In the genomic region with DNA sequence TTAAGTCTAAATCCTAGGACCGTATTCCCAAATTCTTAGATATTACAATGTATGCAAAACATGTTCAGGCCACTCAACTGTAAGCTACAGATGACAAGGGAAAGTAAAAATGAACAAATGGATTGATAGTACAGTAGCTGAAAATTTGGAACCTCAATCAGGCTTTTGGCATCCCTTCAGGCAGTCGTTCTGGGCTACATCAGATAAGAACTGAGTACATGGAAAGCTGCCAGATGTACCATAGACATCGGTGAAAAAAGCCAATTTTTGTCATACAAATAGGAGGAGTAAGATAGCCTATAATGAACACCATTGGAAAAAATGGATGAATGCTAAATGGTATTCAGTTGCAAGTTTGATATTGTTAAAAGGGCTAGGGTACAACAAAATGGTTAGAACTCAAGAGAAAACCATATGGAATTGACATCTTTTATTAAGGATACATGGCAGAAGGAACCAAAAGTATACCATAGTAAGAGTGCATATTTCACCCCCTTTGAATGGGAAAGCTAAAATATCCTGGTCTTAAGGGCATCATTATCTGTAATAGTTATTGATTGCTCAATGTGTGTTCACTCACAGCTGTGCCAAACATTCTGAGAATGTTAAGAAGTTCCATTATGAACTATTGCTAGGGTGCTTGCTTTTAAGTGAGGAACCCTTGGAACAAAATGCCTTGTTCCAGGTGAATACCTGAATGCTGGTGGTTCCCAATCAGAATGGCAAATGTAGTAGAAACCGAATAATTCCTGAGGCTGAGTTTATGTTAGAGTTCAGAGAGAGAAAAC, we compare ENCODE assay signal across 15 cellular contexts.
DNase-seq lines count a peak whose midpoint lies in the region; ATAC-seq lines count a peak whose summit lies in the region.
"Had no signal": no experiment of that assay in that cellular context is flagged by ENCODE, and none has a peak within 500 bp of the region (broad histone marks: within the 10 kb centered on the region; RNA-seq: fewer than 3 reads in every experiment).

No MANE protein-coding gene starts in this region.

- intact Hi-C loops in sciatic nerve (cut with DNase I), result no loop called here

- H3K4me1 Mint-ChIP-seq in activated naive CD4-positive, alpha-beta T cell treated with anti-CD3 and anti-CD28 coated beads, Interleukin-2, amount 50 U/mL, for 24 hours, result peaks cover 76% of the 10 kb centered on the region
- H3K4me1 Mint-ChIP-seq in activated naive CD4-positive, alpha-beta T cell treated with anti-CD3 and anti-CD28 coated beads, Interleukin-2, amount 10 ng/mL, durations not matched to agents 7 days and 5 days, result no peaks in the 10 kb centered on the region

- CTCF ChIA-PET in activated naive CD4-positive, alpha-beta T cell treated with anti-CD3 and anti-CD28 coated beads, Interleukin-2, amount 10 ng/mL, durations not matched to agents 7 days and 5 days (lab: Charles Lee), result no interaction called here

- ATAC-seq in sciatic nerve (peak; percentile 63), GM18519 (IDR thresholded peaks at IDR 0.05; ENCODE audit: low FRiP score, unreplicated experiment) (no peak), GM21786 (IDR thresholded peaks at IDR 0.05; ENCODE audit: unreplicated experiment) (no peak)
- ATAC-seq: stimulated activated effector memory CD8-positive, alpha-beta T cell treated with anti-CD3 and anti-CD28 coated beads, Interleukin-12 subunit alpha, Interleukin-12 subunit beta, amount 100 ng/mL, for 72 hours; T-helper 17 cell had no signal

- DNase-seq in activated naive CD4-positive, alpha-beta T cell treated with anti-CD3 and anti-CD28 coated beads, Interleukin-2, amount 10 ng/mL, durations not matched to agents 7 days and 5 days, result no peak
- DNase-seq in NCI-H69 (lab: John Stamatoyannopoulos, UW) (peak; percentile 39), dermis microvascular lymphatic vessel endothelial cell (ENCODE audit: low read depth in 2 of 2) (peak; percentile 34 to 63), sciatic nerve (ENCODE audit: low spot score) (no peak), DMS153 treated with DMSO at 0.1 percent for 48 hours (lab: John Stamatoyannopoulos, UW; ENCODE audit: unreplicated experiment) (no peak)
- DNase-seq: activated CD4-positive, alpha-beta T cell treated with anti-CD3 and anti-CD28 coated beads, Interleukin-2, amount 10 ng/mL, durations not matched to agents 7 days and 5 days; COR-L47; KBM-7; stimulated activated CD4-positive, alpha-beta T cell treated with anti-CD3 and anti-CD28 coated beads, Interleukin-2, amount 100 ng/mL, for 48 hours; T-helper 17 cell had no signal

- H3K4me3 Mint-ChIP-seq in activated naive CD4-positive, alpha-beta T cell treated with anti-CD3 and anti-CD28 coated beads, Interleukin-2, amount 50 U/mL, for 24 hours, result no peak overlapping the region
- H3K4me3 Mint-ChIP-seq in activated naive CD4-positive, alpha-beta T cell treated with anti-CD3 and anti-CD28 coated beads, Interleukin-2, amount 10 ng/mL, durations not matched to agents 7 days and 5 days, result no peak overlapping the region
- H3K4me3 Mint-ChIP-seq: activated CD4-positive, alpha-beta T cell treated with anti-CD3 and anti-CD28 coated beads, Interleukin-2, amount 10 ng/mL, durations not matched to agents 7 days and 5 days; activated T-helper 1 cell treated with anti-CD3 and anti-CD28 coated beads, Interleukin-12 subunit alpha, Interleukin-12 subunit beta, Interleukin-2, Interleukin-4 antibody, amounts not matched to agents 30 ng/mL and 10 ng/mL and 1 ng/mL, durations not matched to agents 14 hours and 24 hours and 36 hours; stimulated activated effector memory CD8-positive, alpha-beta T cell treated with anti-CD3 and anti-CD28 coated beads, Interleukin-12 subunit alpha, Interleukin-12 subunit beta, amount 100 ng/mL, for 72 hours; T-helper 17 cell had no signal

- peak overlapping the region; percentile 61 for H3K27ac Mint-ChIP-seq in activated naive CD4-positive, alpha-beta T cell treated with anti-CD3 and anti-CD28 coated beads, Interleukin-2, amount 50 U/mL, for 24 hours
- no peak overlapping the region for H3K27ac Mint-ChIP-seq in activated naive CD4-positive, alpha-beta T cell treated with anti-CD3 and anti-CD28 coated beads, Interleukin-2, amount 10 ng/mL, durations not matched to agents 7 days and 5 days
- H3K27ac Mint-ChIP-seq: activated CD4-positive, alpha-beta T cell treated with anti-CD3 and anti-CD28 coated beads, Interleukin-2, amount 10 ng/mL, durations not matched to agents 7 days and 5 days; activated T-helper 1 cell treated with anti-CD3 and anti-CD28 coated beads, Interleukin-12 subunit alpha, Interleukin-12 subunit beta, Interleukin-2, Interleukin-4 antibody, amounts not matched to agents 30 ng/mL and 10 ng/mL and 1 ng/mL, durations not matched to agents 14 hours and 24 hours and 36 hours; stimulated activated effector memory CD8-positive, alpha-beta T cell treated with anti-CD3 and anti-CD28 coated beads, Interleukin-12 subunit alpha, Interleukin-12 subunit beta, amount 100 ng/mL, for 72 hours; T-helper 17 cell had no signal

- peaks cover 15% of the 10 kb centered on the region for H3K36me3 Mint-ChIP-seq in activated naive CD4-positive, alpha-beta T cell treated with anti-CD3 and anti-CD28 coated beads, Interleukin-2, amount 50 U/mL, for 24 hours
- H3K36me3 Mint-ChIP-seq in activated naive CD4-positive, alpha-beta T cell treated with anti-CD3 and anti-CD28 coated beads, Interleukin-2, amount 10 ng/mL, durations not matched to agents 7 days and 5 days, result peaks cover 24% of the 10 kb centered on the region

- H3K27me3 Mint-ChIP-seq in activated naive CD4-positive, alpha-beta T cell treated with anti-CD3 and anti-CD28 coated beads, Interleukin-2, amount 50 U/mL, for 24 hours, result no peaks in the 10 kb centered on the region
- no peaks in the 10 kb centered on the region for H3K27me3 Mint-ChIP-seq in activated naive CD4-positive, alpha-beta T cell treated with anti-CD3 and anti-CD28 coated beads, Interleukin-2, amount 10 ng/mL, durations not matched to agents 7 days and 5 days
- H3K27me3 Mint-ChIP-seq: activated CD4-positive, alpha-beta T cell treated with anti-CD3 and anti-CD28 coated beads, Interleukin-2, amount 10 ng/mL, durations not matched to agents 7 days and 5 days; T-helper 17 cell had no signal

- H3K9me3 Mint-ChIP-seq in activated naive CD4-positive, alpha-beta T cell treated with anti-CD3 and anti-CD28 coated beads, Interleukin-2, amount 50 U/mL, for 24 hours, result no peaks in the 10 kb centered on the region
- no peaks in the 10 kb centered on the region for H3K9me3 Mint-ChIP-seq in activated naive CD4-positive, alpha-beta T cell treated with anti-CD3 and anti-CD28 coated beads, Interleukin-2, amount 10 ng/mL, durations not matched to agents 7 days and 5 days
- H3K9me3 Mint-ChIP-seq: activated T-helper 1 cell treated with anti-CD3 and anti-CD28 coated beads, Interleukin-12 subunit alpha, Interleukin-12 subunit beta, Interleukin-2, Interleukin-4 antibody, amounts not matched to agents 30 ng/mL and 10 ng/mL and 1 ng/mL, durations not matched to agents 14 hours and 24 hours and 36 hours; stimulated activated effector memory CD8-positive, alpha-beta T cell treated with anti-CD3 and anti-CD28 coated beads, Interleukin-12 subunit alpha, Interleukin-12 subunit beta, amount 100 ng/mL, for 72 hours had no signal

Comparison
In these comparisons a context has a peak if more than half of its experiments do, and no peak if none do; other contexts are left out.
1. DNase-seq: peak in NCI-H69 (single experiment) and dermis microvascular lymphatic vessel endothelial cell (2 of 2); none in activated naive CD4-positive, alpha-beta T cell treated with anti-CD3 and anti-CD28 coated beads, Interleukin-2, amount 10 ng/mL, durations not matched to agents 7 days and 5 days (single experiment), sciatic nerve (single experiment) and DMS153 treated with DMSO at 0.1 percent for 48 hours (single experiment).